13 cellular contexts compared by ENCODE assay signal in genomic region chr15:67165653-67166260, GRCh38.
DNase-seq lines count a peak whose midpoint lies in the region; ATAC-seq, FAIRE-seq and TF ChIP-seq lines count a peak whose summit lies in the region.
"Had no signal": no experiment of that assay in that cellular context is flagged by ENCODE, and none has a peak within 500 bp of the region (broad histone marks: within the 10 kb centered on the region; RNA-seq: fewer than 3 reads in every experiment).

No MANE protein-coding gene starts in this region.

- no peak for ATAC-seq in GM21528 (IDR thresholded peaks at IDR 0.05; ENCODE audit: low FRiP score, unreplicated experiment)

- H3K27ac ChIP-seq in HUES6 (ENCODE audit: low read depth, low read length): peak overlapping the region; percentile 54
- peak overlapping the region; percentile 17 for H3K27ac ChIP-seq in iPS-18a (ENCODE audit: low read length)
- peak overlapping the region; percentile 32 for H3K27ac ChIP-seq in skeletal muscle tissue (ENCODE audit: low read depth, low read length)
- H3K27ac ChIP-seq: KMS-11 had no signal

- H3K27me3 ChIP-seq in HUES6 (ENCODE audit: control insufficient read depth, insufficient read depth, low read length) (no peaks in the 10 kb centered on the region), bronchial epithelial cell (ENCODE audit: control insufficient read depth, insufficient read depth, low read length) (no peaks in the 10 kb centered on the region), iPS-18a (ENCODE audit: control insufficient read depth, insufficient read depth, low read length) (no peaks in the 10 kb centered on the region), skeletal muscle tissue (ENCODE audit: control insufficient read depth in 3 of 3, insufficient read depth in 3 of 3, low read length in 3 of 3) (no peaks in the 10 kb centered on the region)

- peak; percentile 45 for DNase-seq in bronchial epithelial cell (ENCODE audit: low read depth)
- no peak for DNase-seq in amniotic stem cell (lab: John Stamatoyannopoulos, UW)
- DNase-seq in mucosa of gallbladder (ENCODE audit: low spot score): no peak
- no peak for DNase-seq in activated effector memory CD4-positive, alpha-beta T cell treated with anti-CD3 and anti-CD28 coated beads, Interleukin-2, amount 50 U/mL, for 16 hours
- DNase-seq: NCI-H2107; occipital lobe; stimulated activated naive CD4-positive, alpha-beta T cell treated with Interleukin-2 at 50 U/mL for 16 hours had no signal

- no peaks in the 10 kb centered on the region for H3K9me3 ChIP-seq in HUES6 (ENCODE audit: control insufficient read depth, insufficient read depth, low read depth, low read length)
- no peaks in the 10 kb centered on the region for H3K9me3 ChIP-seq in iPS-18a (ENCODE audit: control insufficient read depth, low read depth, low read length)
- H3K9me3 ChIP-seq in skeletal muscle tissue (ENCODE audit: control insufficient read depth in 3 of 3, low read length in 3 of 3): no peaks in the 10 kb centered on the region

- H3K36me3 ChIP-seq in HUES6 (ENCODE audit: control insufficient read depth, insufficient read depth, low read length) (peaks cover 28% of the 10 kb centered on the region), bronchial epithelial cell (ENCODE audit: control insufficient read depth, insufficient read depth, low read length) (peaks cover 25% of the 10 kb centered on the region), iPS-18a (ENCODE audit: control insufficient read depth, low read depth, low read length) (no peaks in the 10 kb centered on the region), skeletal muscle tissue (ENCODE audit: control insufficient read depth in 3 of 3, insufficient read depth in 3 of 3, low read length in 3 of 3) (peaks cover 15 to 31% (median 24%) of the 10 kb centered on the region in 3 donors)

- no peak for TF ChIP-seq CTCF in bronchial epithelial cell (IDR thresholded peaks at IDR 0.05; ENCODE audit: insufficient read depth, low read length, severe bottlenecking)

- FAIRE-seq in bronchial epithelial cell (lab: Jason Lieb, UNC): peak; percentile 13
- FAIRE-seq: H54 had no signal

- peaks cover 43% of the 10 kb centered on the region for H3K4me1 ChIP-seq in HUES6 (ENCODE audit: control insufficient read depth, insufficient read depth, low read length)
- H3K4me1 ChIP-seq in iPS-18a (ENCODE audit: control insufficient read depth, low read depth, low read length): peaks cover 26% of the 10 kb centered on the region
- peaks cover 81 to 91% (median 85%) of the 10 kb centered on the region in 3 donors for H3K4me1 ChIP-seq in skeletal muscle tissue (ENCODE audit: control insufficient read depth in 3 of 3, insufficient read depth in 3 of 3, low read length in 3 of 3)

- peak overlapping the region; percentile 40 for H3K4me3 ChIP-seq in HUES6 (ENCODE audit: low read depth, low read length)
- no peak overlapping the region for H3K4me3 ChIP-seq in bronchial epithelial cell (ENCODE audit: low read depth, low read length)
- peak overlapping the region; percentile 35 for H3K4me3 ChIP-seq in iPS-18a (ENCODE audit: low read length)
- H3K4me3 ChIP-seq in skeletal muscle tissue (ENCODE audit: low read length in 3 of 3): peak overlapping the region in 1 of 3 donors; percentile 77

- H3K9ac ChIP-seq in HUES6 (ENCODE audit: low read length): peak overlapping the region; percentile 69
- no peak overlapping the region for H3K9ac ChIP-seq in iPS-18a (ENCODE audit: low read length)
- H3K9ac ChIP-seq in skeletal muscle tissue (ENCODE audit: low read depth in 1 of 3, low read length in 3 of 3): peak overlapping the region; percentile 1 to 80 (median 28)
- H3K9ac ChIP-seq: KMS-11 had no signal
